9 cellular contexts compared by ENCODE assay signal in the genomic region with DNA sequence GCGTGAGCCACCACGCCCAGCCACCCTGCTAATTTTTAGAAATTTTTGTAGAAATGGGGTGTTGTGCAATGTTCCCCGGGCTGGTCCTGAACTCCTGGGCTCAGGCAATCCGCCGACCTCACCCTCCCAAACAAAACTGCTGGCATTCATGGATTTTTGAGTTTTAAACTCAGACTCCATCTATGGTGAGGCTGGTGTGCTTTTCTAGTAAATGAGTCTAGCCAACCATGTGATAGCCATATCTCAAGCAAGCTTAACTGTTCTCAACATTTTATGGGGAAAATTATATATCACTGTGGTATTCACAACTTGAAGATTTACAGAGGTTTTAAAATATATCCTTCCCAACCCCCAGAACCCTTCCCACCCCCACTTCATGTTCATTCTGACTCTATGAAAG. TPM values are rescaled to one million over a fixed set of nuclear protein-coding genes. Genes with fewer than 3 reads are reported as not detected.
"Had no signal": no experiment of that assay in that cellular context is flagged by ENCODE, and none has a peak within 500 bp of the region (broad histone marks: within the 10 kb centered on the region; RNA-seq: fewer than 3 reads in every experiment).

No MANE protein-coding gene starts in this region.

- H3K9me3 ChIP-seq: HAP-1 had no signal

- H3K27ac ChIP-seq: GM23248, HL-60 had no signal

- H3K9me3 Mint-ChIP-seq: HFFc6 had no signal

- H3K27ac Mint-ChIP-seq: HFFc6 had no signal

- H3K4me3 ChIP-seq: GM23248, HAP-1, K562 had no signal

- H3K36me3 ChIP-seq: HAP-1 had no signal

- DNase-seq: GM23248, GOT3, H7, HFFc6, IMR-90, KG1 had no signal

- H3K4me3 Mint-ChIP-seq: HFFc6 had no signal

RNA-seq across cellular contexts. Expression of gene RANBP3L, which starts 55.7 kb away (rescaled TPM):
- total RNA-seq: GM23248, H7, HFFc6, IMR-90, K562 had no signal
